13 cellular contexts compared by ENCODE assay signal in the genomic region with DNA sequence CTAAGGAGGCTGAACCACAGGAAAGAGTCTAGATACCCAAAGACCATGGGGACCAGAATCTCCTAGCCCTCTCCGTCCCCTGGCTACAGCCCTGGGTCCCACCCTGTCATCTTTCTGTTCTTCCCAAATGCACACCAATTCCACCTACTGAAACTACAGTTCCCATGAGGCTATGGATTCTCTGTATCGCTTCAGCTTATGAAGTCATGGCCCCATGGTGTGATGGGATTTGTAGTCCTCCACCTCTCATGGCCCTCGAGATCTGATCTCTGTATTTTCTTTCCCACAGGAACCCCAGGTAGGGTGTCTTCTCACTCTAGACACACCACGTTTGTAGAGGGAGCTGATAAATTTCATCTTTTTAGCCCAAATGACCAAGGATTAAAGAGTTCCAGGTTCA. TPM values are rescaled to one million over a fixed set of nuclear protein-coding genes. Genes with fewer than 3 reads are reported as not detected.
DNase-seq lines count a peak whose midpoint lies in the region; ATAC-seq and TF ChIP-seq lines count a peak whose summit lies in the region.
"Had no signal": no experiment of that assay in that cellular context is flagged by ENCODE, and none has a peak within 500 bp of the region (broad histone marks: within the 10 kb centered on the region; RNA-seq: fewer than 3 reads in every experiment).

No MANE protein-coding gene starts in this region.

- no peaks in the 10 kb centered on the region for H3K4me1 ChIP-seq in mesenchymal stem cell (ENCODE audit: control insufficient read depth, insufficient read depth, low read depth, low read length)

- H3K36me3 ChIP-seq in mesenchymal stem cell (ENCODE audit: control insufficient read depth in 1 of 2, insufficient read depth in 2 of 2, low read depth in 1 of 2, low read length in 2 of 2): peaks cover 0 to 40% of the 10 kb centered on the region in 2 experiments

- CTCF ChIA-PET in HEK293T (lab: Yijun Ruan, JAX): no interaction called here

- H3K27me3 ChIP-seq in mesenchymal stem cell (ENCODE audit: control insufficient read depth in 1 of 2, insufficient read depth in 1 of 2, low read length in 2 of 2): no peaks in the 10 kb centered on the region

- no peak overlapping the region for H4K91ac ChIP-seq in mesenchymal stem cell (ENCODE audit: low read length)

- no peak overlapping the region for H2BK12ac ChIP-seq in mesenchymal stem cell (ENCODE audit: low read length in 2 of 2)

- H3K14ac ChIP-seq in mesenchymal stem cell (ENCODE audit: low read length in 2 of 2): no peak overlapping the region

- no peaks in the 10 kb centered on the region for H3K79me1 ChIP-seq in mesenchymal stem cell (replicated peaks; ENCODE audit: low read length, poor library complexity, severe bottlenecking)

- WGBS in mesenchymal stem cell: 70% methylated on average over 4 of the region's 4 CpGs

- no peak overlapping the region for H2BK120ac ChIP-seq in mesenchymal stem cell (ENCODE audit: low read depth, low read length)

- no peak overlapping the region for H3K4me2 ChIP-seq in mesenchymal stem cell (ENCODE audit: low read length, poor library complexity, severe bottlenecking)

- H3K18ac ChIP-seq in mesenchymal stem cell (ENCODE audit: low read depth in 1 of 2, low read length in 2 of 2): no peak overlapping the region

- no peak overlapping the region for H2AK5ac ChIP-seq in mesenchymal stem cell (ENCODE audit: low read length, severe bottlenecking)

- POLR2A ChIA-PET in HEK293T (lab: Yijun Ruan, JAX): interaction anchor here (1.1 to 1.2 kb wide), 2 partner anchors 9 to 19 kb away, joined by 3 read pairs; no protein-coding TSS in a partner anchor

- H3K23ac ChIP-seq in mesenchymal stem cell (ENCODE audit: low read length in 2 of 2): no peak overlapping the region

- no peak overlapping the region for H3K4ac ChIP-seq in mesenchymal stem cell (ENCODE audit: low read depth in 1 of 2, low read length in 2 of 2)

- H3K9ac ChIP-seq in mesenchymal stem cell (ENCODE audit: low read length): no peak overlapping the region

- peak; percentile 49 for DNase-seq in DMS53 (lab: John Stamatoyannopoulos, UW)
- no peak for DNase-seq in DMS53 treated with DMSO at 0.1 percent for 48 hours (lab: John Stamatoyannopoulos, UW; ENCODE audit: unreplicated experiment)
- DNase-seq in HEK293T (ENCODE audit: extremely low spot score): peak; percentile 59
- DNase-seq in RPMI8226: peak; percentile 41
- DNase-seq in mesenchymal stem cell: peak; percentile 15
- DNase-seq in glomerular visceral epithelial cell (ENCODE audit: extremely low spot score): no peak
- DNase-seq: 8988T, activated B cell treated with CpG ODN at 0.5 μM for 24 hours, COR-L47, islet precursor cell, NCI-H774 had no signal

- no peak overlapping the region for H3K4me3 ChIP-seq in mesenchymal stem cell (ENCODE audit: insufficient read depth in 1 of 2, low read depth in 1 of 2, low read length in 2 of 2)

- H3K9me3 ChIP-seq in mesenchymal stem cell (ENCODE audit: control insufficient read depth, low read length): no peaks in the 10 kb centered on the region

- H3K27ac ChIP-seq in mesenchymal stem cell (ENCODE audit: low read length, poor library complexity, severe bottlenecking): no peak overlapping the region

- no peak overlapping the region for H2AFZ ChIP-seq in mesenchymal stem cell (ENCODE audit: low read depth, low read length)

- no peak overlapping the region for H2BK5ac ChIP-seq in mesenchymal stem cell (ENCODE audit: low read depth, low read length, poor library complexity, severe bottlenecking)

- ATAC-seq in HG02759 (IDR thresholded peaks at IDR 0.05; ENCODE audit: unreplicated experiment) (no peak), GM18909 (IDR thresholded peaks at IDR 0.05; ENCODE audit: poor library complexity, unreplicated experiment) (no peak)

- H4K8ac ChIP-seq in mesenchymal stem cell (ENCODE audit: low read length): no peak overlapping the region

- H2BK15ac ChIP-seq in mesenchymal stem cell (ENCODE audit: low read depth, poor library complexity, severe bottlenecking): no peak overlapping the region

TF ChIP-seq in HEK293T, 16 proteins besides CTCF, POLR2A, EP300 and RAD21:
- TF ChIP-seq ZNF384 (IDR thresholded peaks at IDR 0.05): no peak
- no peak for TF ChIP-seq ARNT (IDR thresholded peaks at IDR 0.05)
- TF ChIP-seq HDGF (IDR thresholded peaks at IDR 0.05; ENCODE audit: borderline replicate concordance): no peak
- peak; percentile 91 for TF ChIP-seq SUZ12 (IDR thresholded peaks at IDR 0.05)
- TF ChIP-seq CTBP1 (IDR thresholded peaks at IDR 0.05; ENCODE audit: borderline replicate concordance): no peak
- TF ChIP-seq SP1 (IDR thresholded peaks at IDR 0.05): no peak
- no peak for TF ChIP-seq TARDBP (IDR thresholded peaks at IDR 0.05)
- TF ChIP-seq L3MBTL2 (conservative IDR thresholded peaks at IDR 0.05): peak; percentile 63
TF ChIP-seq in HEK293T: peak in this region for 2.

RNA-seq across cellular contexts. Expression of gene PTPRH, which starts 11.8 kb away (rescaled TPM):
- polyA plus RNA-seq in mesenchymal stem cell (2013, experiment 1 of 2): 1.1 TPM
- 1.0 TPM for polyA plus RNA-seq in mesenchymal stem cell (2013, experiment 2 of 2)

RNA-seq across cellular contexts. Expression of gene SYT5, which starts 17.4 kb away (rescaled TPM):
- 0.28 TPM for polyA plus RNA-seq in mesenchymal stem cell (2013, experiment 1 of 2)
- polyA plus RNA-seq in mesenchymal stem cell (2013, experiment 2 of 2): 0.38 TPM

RNA-seq across cellular contexts. Expression of gene TMEM86B, which starts 31.0 kb away (rescaled TPM):
- 1.2 TPM for polyA plus RNA-seq in mesenchymal stem cell (2013, experiment 1 of 2)
- polyA plus RNA-seq in mesenchymal stem cell (2013, experiment 2 of 2): 0.90 TPM

RNA-seq across cellular contexts. Expression of gene DNAAF3, which starts 31.1 kb away (rescaled TPM):
- 0.37 TPM for polyA plus RNA-seq in mesenchymal stem cell (2013, experiment 1 of 2)
- polyA plus RNA-seq in mesenchymal stem cell (2013, experiment 2 of 2): 0.45 TPM

RNA-seq across cellular contexts. Expression of gene TNNI3, which starts 40.0 kb away (rescaled TPM):
- polyA plus RNA-seq in mesenchymal stem cell (2013, experiment 1 of 2): 0.18 TPM
- 0.18 TPM for polyA plus RNA-seq in mesenchymal stem cell (2013, experiment 2 of 2)

Comparison
In these comparisons a context has a peak if more than half of its experiments do, and no peak if none do; other contexts are left out.
1. DNase-seq: peak in DMS53 (single experiment), HEK293T (single experiment), RPMI8226 (single experiment) and mesenchymal stem cell (single experiment); none in DMS53 treated with DMSO at 0.1 percent for 48 hours (single experiment) and glomerular visceral epithelial cell (single experiment).